Comparison of ENCODE assay signal across 12 cellular contexts in genomic region chr1:58395355-58395754, GRCh38.
DNase-seq lines count a peak whose midpoint lies in the region; ATAC-seq and TF ChIP-seq lines count a peak whose summit lies in the region.
"Had no signal": no experiment of that assay in that cellular context is flagged by ENCODE, and none has a peak within 500 bp of the region (broad histone marks: within the 10 kb centered on the region; RNA-seq: fewer than 3 reads in every experiment).

No MANE protein-coding gene starts in this region.

- no peak overlapping the region for H3K4me3 ChIP-seq in endodermal cell (ENCODE audit: low read length)
- no peak overlapping the region for H3K4me3 ChIP-seq in ascending aorta

- no peak for TF ChIP-seq CTCF in endodermal cell (conservative IDR thresholded peaks at IDR 0.05)
- no peak for TF ChIP-seq CTCF in mesothelial cell of epicardium (IDR thresholded peaks at IDR 0.05; ENCODE audit: unreplicated experiment)
- TF ChIP-seq CTCF in ascending aorta (IDR thresholded peaks at IDR 0.05) = no peak

- H3K4me3 Mint-ChIP-seq in endodermal cell (no peak overlapping the region), mesothelial cell of epicardium (no peak overlapping the region)
- H3K4me3 Mint-ChIP-seq in activated CD4-positive, alpha-beta T cell treated with anti-CD3 and anti-CD28 coated beads for 36 hours = no peak overlapping the region
- H3K4me3 Mint-ChIP-seq: activated T-helper 1 cell treated with anti-CD3 and anti-CD28 coated beads, Interleukin-12 subunit alpha, Interleukin-12 subunit beta, Interleukin-2, Interleukin-4 antibody, amounts not matched to agents 30 ng/mL and 10 ng/mL and 1 ng/mL, durations not matched to agents 14 hours and 24 hours and 36 hours; stimulated activated naive CD8-positive, alpha-beta T cell treated with anti-CD3 and anti-CD28 coated beads, Interleukin-15, Interleukin-2, amounts not matched to agents 100 ng/mL and 50 ng/mL, for 24 hours had no signal

- peak overlapping the region; percentile 77 for H3K27ac ChIP-seq in endodermal cell (ENCODE audit: low read depth, low read length)
- no peak overlapping the region for H3K27ac ChIP-seq in ascending aorta
- H3K27ac ChIP-seq: parathyroid adenoma had no signal

- no peak overlapping the region for H3K9ac ChIP-seq in endodermal cell (ENCODE audit: extremely low read depth, low read length, poor library complexity, severe bottlenecking)
- H3K9ac ChIP-seq: parathyroid adenoma had no signal

- POLR2A ChIA-PET in activated CD4-positive, alpha-beta T cell treated with anti-CD3 and anti-CD28 coated beads for 36 hours (lab: Charles Lee) = no interaction called here

- 72 to 83% methylated on average over 1 to 2 of the region's 2 CpGs for WGBS in endodermal cell (ENCODE audit: insufficient coverage in 1 of 2, insufficient read length in 1 of 2), 2 experiments

- H3K27ac Mint-ChIP-seq in endodermal cell (no peak overlapping the region), mesothelial cell of epicardium (peak overlapping the region; percentile 47)
- no peak overlapping the region for H3K27ac Mint-ChIP-seq in activated CD4-positive, alpha-beta T cell treated with anti-CD3 and anti-CD28 coated beads for 36 hours
- H3K27ac Mint-ChIP-seq: activated T-helper 1 cell treated with anti-CD3 and anti-CD28 coated beads, Interleukin-12 subunit alpha, Interleukin-12 subunit beta, Interleukin-2, Interleukin-4 antibody, amounts not matched to agents 30 ng/mL and 10 ng/mL and 1 ng/mL, durations not matched to agents 14 hours and 24 hours and 36 hours; stimulated activated naive CD8-positive, alpha-beta T cell treated with anti-CD3 and anti-CD28 coated beads, Interleukin-15, Interleukin-2, amounts not matched to agents 100 ng/mL and 50 ng/mL, for 24 hours had no signal

- no peaks in the 10 kb centered on the region for H3K27me3 ChIP-seq in endodermal cell (ENCODE audit: control insufficient read depth, insufficient read depth, low read length, poor library complexity, severe bottlenecking)
- H3K27me3 ChIP-seq in ascending aorta = no peaks in the 10 kb centered on the region

- H3K36me3 ChIP-seq in endodermal cell (ENCODE audit: control insufficient read depth, insufficient read depth, low read length) (no peaks in the 10 kb centered on the region), ascending aorta (no peaks in the 10 kb centered on the region)

- CTCF ChIA-PET in activated CD4-positive, alpha-beta T cell treated with anti-CD3 and anti-CD28 coated beads for 36 hours (lab: Charles Lee) = interaction anchor here (0.6 kb wide), 1 partner anchor 9 kb away, joined by 3 read pairs; no protein-coding TSS in a partner anchor

- DNase-seq in ELF-1 (ENCODE audit: low read depth, low spot score) (peak; percentile 66), NCI-H460 (ENCODE audit: extremely low read depth, low read depth) (peak; percentile 17), endodermal cell (peak; percentile 63), mesothelial cell of epicardium (ENCODE audit: low spot score in 2 of 2, unreplicated experiment in 2 of 2) (no peak), retina (no peak), ascending aorta (ENCODE audit: low spot score in 2 of 2) (no peak)
- no peak for DNase-seq in activated CD4-positive, alpha-beta T cell treated with anti-CD3 and anti-CD28 coated beads for 36 hours

- ATAC-seq in activated CD4-positive, alpha-beta T cell treated with anti-CD3 and anti-CD28 coated beads for 36 hours = no peak
- ATAC-seq in GM21723 (IDR thresholded peaks at IDR 0.05; ENCODE audit: unreplicated experiment) = no peak
- ATAC-seq: esophagus mucosa had no signal

- H3K9me3 Mint-ChIP-seq in endodermal cell = no peaks in the 10 kb centered on the region
- H3K9me3 Mint-ChIP-seq in mesothelial cell of epicardium = no peaks in the 10 kb centered on the region
- H3K9me3 Mint-ChIP-seq in activated CD4-positive, alpha-beta T cell treated with anti-CD3 and anti-CD28 coated beads for 36 hours (ENCODE audit: low read depth) = no peaks in the 10 kb centered on the region
- H3K9me3 Mint-ChIP-seq: activated T-helper 1 cell treated with anti-CD3 and anti-CD28 coated beads, Interleukin-12 subunit alpha, Interleukin-12 subunit beta, Interleukin-2, Interleukin-4 antibody, amounts not matched to agents 30 ng/mL and 10 ng/mL and 1 ng/mL, durations not matched to agents 14 hours and 24 hours and 36 hours; stimulated activated naive CD8-positive, alpha-beta T cell treated with anti-CD3 and anti-CD28 coated beads, Interleukin-15, Interleukin-2, amounts not matched to agents 100 ng/mL and 50 ng/mL, for 24 hours had no signal

- no peaks in the 10 kb centered on the region for H3K9me3 ChIP-seq in endodermal cell (ENCODE audit: control insufficient read depth, low read length)
- H3K9me3 ChIP-seq in ascending aorta = no peaks in the 10 kb centered on the region

- H3K27me3 Mint-ChIP-seq in endodermal cell (ENCODE audit: insufficient read depth) = no peaks in the 10 kb centered on the region
- H3K27me3 Mint-ChIP-seq in mesothelial cell of epicardium (ENCODE audit: low read depth) = no peaks in the 10 kb centered on the region
- H3K27me3 Mint-ChIP-seq in activated CD4-positive, alpha-beta T cell treated with anti-CD3 and anti-CD28 coated beads for 36 hours = no peaks in the 10 kb centered on the region
- H3K27me3 Mint-ChIP-seq: stimulated activated naive CD8-positive, alpha-beta T cell treated with anti-CD3 and anti-CD28 coated beads, Interleukin-15, Interleukin-2, amounts not matched to agents 100 ng/mL and 50 ng/mL, for 24 hours had no signal

- peaks cover 5% of the 10 kb centered on the region for H3K4me1 Mint-ChIP-seq in endodermal cell
- peaks cover 7% of the 10 kb centered on the region for H3K4me1 Mint-ChIP-seq in mesothelial cell of epicardium
- H3K4me1 Mint-ChIP-seq in activated CD4-positive, alpha-beta T cell treated with anti-CD3 and anti-CD28 coated beads for 36 hours = no peaks in the 10 kb centered on the region

- H3K4me1 ChIP-seq in endodermal cell (ENCODE audit: control insufficient read depth, insufficient read depth, low read length) (no peaks in the 10 kb centered on the region), ascending aorta (no peaks in the 10 kb centered on the region)
- H3K4me1 ChIP-seq: parathyroid adenoma had no signal

- no peaks in the 10 kb centered on the region for H3K36me3 Mint-ChIP-seq in endodermal cell (ENCODE audit: low read depth)
- no peaks in the 10 kb centered on the region for H3K36me3 Mint-ChIP-seq in mesothelial cell of epicardium
- H3K36me3 Mint-ChIP-seq in activated CD4-positive, alpha-beta T cell treated with anti-CD3 and anti-CD28 coated beads for 36 hours (ENCODE audit: low read depth) = no peaks in the 10 kb centered on the region

- intact Hi-C loops in activated CD4-positive, alpha-beta T cell treated with anti-CD3 and anti-CD28 coated beads for 36 hours (cut with DNase I, micrococcal nuclease) = no loop called here
- intact Hi-C loops in ascending aorta (cut with DNase I) = no loop called here

Comparison
In these comparisons a context has a peak if more than half of its experiments do, and no peak if none do; other contexts are left out.
1. DNase-seq: peak in ELF-1 (single experiment), NCI-H460 (single experiment) and endodermal cell (single experiment); none in mesothelial cell of epicardium (0 of 2), activated CD4-positive, alpha-beta T cell treated with anti-CD3 and anti-CD28 coated beads for 36 hours (single experiment), retina (single experiment) and ascending aorta (0 of 2).